ENCODE assay signal across 25 cellular contexts in the genomic region with DNA sequence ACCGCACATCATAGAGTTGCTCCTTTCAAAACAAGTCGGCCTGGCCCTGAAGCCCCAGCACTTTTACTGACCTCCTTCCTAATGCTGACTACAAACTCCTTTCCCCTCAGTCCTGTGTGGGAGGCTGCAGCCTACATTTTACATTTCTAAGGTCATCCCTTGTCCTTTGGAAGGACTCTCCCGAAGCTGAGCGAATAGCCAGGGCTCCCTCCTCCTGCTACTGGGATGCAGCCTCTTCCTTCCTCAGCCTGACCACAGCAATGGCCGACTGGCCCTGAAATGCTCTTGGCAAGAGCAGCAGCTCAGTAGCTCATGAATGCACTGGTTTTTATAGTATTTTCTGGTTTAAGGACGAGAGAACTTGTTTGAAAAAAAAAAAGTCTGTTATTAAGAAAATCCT. TPM values are rescaled to one million over a fixed set of nuclear protein-coding genes. Genes with fewer than 3 reads are reported as not detected.
A peak's percentile ranks its signal among the peaks of the same experiment; 100 is the strongest.
DNase-seq lines count a peak whose midpoint lies in the region; ATAC-seq and TF ChIP-seq lines count a peak whose summit lies in the region.
"Had no signal": no experiment of that assay in that cellular context is flagged by ENCODE, and none has a peak within 500 bp of the region (broad histone marks: within the 10 kb centered on the region; RNA-seq: fewer than 3 reads in every experiment).

No MANE protein-coding gene starts in this region.

- ATAC-seq in upper lobe of left lung (ENCODE audit: low FRiP score in 2 of 2) = no peak
- ATAC-seq in HG02759 (IDR thresholded peaks at IDR 0.05; ENCODE audit: unreplicated experiment) = no peak
- no peak for ATAC-seq in PC-3
- ATAC-seq: activated T-helper 17 cell treated with anti-CD3 and anti-CD28 coated beads, Interleukin-2, amount 50 U/mL, for 72 hours had no signal

- intact Hi-C loops in MCF 10A (cut with micrococcal nuclease) (no loop called here), mammary epithelial cell (cut with micrococcal nuclease) (no loop called here), posterior cingulate gyrus (cut with DNase I) (no loop called here), PC-3 (cut with micrococcal nuclease) (no loop called here)

- H4K20me1 ChIP-seq in mammary epithelial cell (ENCODE audit: insufficient read depth, low read length) = no peaks in the 10 kb centered on the region
- no peaks in the 10 kb centered on the region for H4K20me1 ChIP-seq in neural progenitor cell (ENCODE audit: low read depth)
- no peaks in the 10 kb centered on the region for H4K20me1 ChIP-seq in PC-3 (ENCODE audit: low read length)

- H3F3A ChIP-seq in neural progenitor cell (ENCODE audit: low read depth) (no peaks in the 10 kb centered on the region), PC-3 (ENCODE audit: low read length, unreplicated experiment) (peaks cover under 1% of the 10 kb centered on the region)

- H3K27me3 ChIP-seq in mammary epithelial cell (ENCODE audit: insufficient read depth, low read length) (no peaks in the 10 kb centered on the region), neural progenitor cell (no peaks in the 10 kb centered on the region), upper lobe of left lung (no peaks in the 10 kb centered on the region), PC-3 (ENCODE audit: low read length) (no peaks in the 10 kb centered on the region)

- no peak for TF ChIP-seq POLR2A in upper lobe of left lung (IDR thresholded peaks at IDR 0.05)

- H3K4me3 Mint-ChIP-seq in MCF 10A (ENCODE audit: unreplicated experiment) (no peak overlapping the region), neural progenitor cell (no peak overlapping the region)
- H3K4me3 Mint-ChIP-seq: activated B cell treated with CpG ODN at 0.5 μM for 24 hours; activated naive CD4-positive, alpha-beta T cell treated with anti-CD3 and anti-CD28 coated beads, Interleukin-2, amount 50 U/mL, for 24 hours; activated T-helper 17 cell treated with anti-CD3 and anti-CD28 coated beads, Interleukin-2, amount 50 U/mL, for 72 hours; CD4-positive, CD25-positive, alpha-beta regulatory T cell; stimulated activated naive CD8-positive, alpha-beta T cell treated with anti-CD3 and anti-CD28 coated beads, Interleukin-15, Interleukin-2, amounts not matched to agents 100 ng/mL and 50 ng/mL, for 24 hours had no signal

- H3K27me3 Mint-ChIP-seq in MCF 10A (ENCODE audit: insufficient read depth, unreplicated experiment) (no peaks in the 10 kb centered on the region), neural progenitor cell (ENCODE audit: insufficient read depth, low read depth) (no peaks in the 10 kb centered on the region)
- H3K27me3 Mint-ChIP-seq: activated B cell treated with CpG ODN at 0.5 μM for 24 hours; CD4-positive, CD25-positive, alpha-beta regulatory T cell had no signal

- peaks cover 8% of the 10 kb centered on the region for H3K9me3 Mint-ChIP-seq in MCF 10A (ENCODE audit: unreplicated experiment)
- no peaks in the 10 kb centered on the region for H3K9me3 Mint-ChIP-seq in neural progenitor cell
- H3K9me3 Mint-ChIP-seq: activated B cell treated with CpG ODN at 0.5 μM for 24 hours; activated T-helper 17 cell treated with anti-CD3 and anti-CD28 coated beads, Interleukin-2, amount 50 U/mL, for 72 hours; stimulated activated naive CD8-positive, alpha-beta T cell treated with anti-CD3 and anti-CD28 coated beads, Interleukin-15, Interleukin-2, amounts not matched to agents 100 ng/mL and 50 ng/mL, for 24 hours had no signal

- 89% methylated on average over 6 of the region's 6 CpGs for WGBS in mammary epithelial cell (ENCODE audit: low coverage, missing lambda C conversion rate)
- 35 to 41% methylated on average over 6 of the region's 6 CpGs for WGBS in upper lobe of left lung, 2 donors

- BruUV-seq in MCF 10A (replicated peaks; lab: Mats Ljungman, UMichigan) (no TSS peak), mammary epithelial cell (replicated peaks; lab: Mats Ljungman, UMichigan) (no TSS peak), PC-3 (replicated peaks; lab: Mats Ljungman, UMichigan) (no TSS peak)

- no peaks in the 10 kb centered on the region for H3K9me2 ChIP-seq in PC-3 (replicated peaks; ENCODE audit: low read length)

- H3K4me1 ChIP-seq in mammary epithelial cell (ENCODE audit: insufficient read depth, low read length) (peaks cover 5% of the 10 kb centered on the region), neural progenitor cell (no peaks in the 10 kb centered on the region), upper lobe of left lung (peaks cover 41 to 72% (median 49%) of the 10 kb centered on the region in 4 donors), PC-3 (ENCODE audit: insufficient read depth, low read length) (peaks cover 20% of the 10 kb centered on the region)

- no peaks in the 10 kb centered on the region for H3K36me3 Mint-ChIP-seq in MCF 10A (ENCODE audit: insufficient read depth, unreplicated experiment)
- H3K36me3 Mint-ChIP-seq in neural progenitor cell = no peaks in the 10 kb centered on the region
- H3K36me3 Mint-ChIP-seq: activated naive CD4-positive, alpha-beta T cell treated with anti-CD3 and anti-CD28 coated beads, Interleukin-2, amount 50 U/mL, for 24 hours; CD4-positive, CD25-positive, alpha-beta regulatory T cell had no signal

- CTCF ChIA-PET in MCF 10A (lab: Yijun Ruan, JAX) = interaction anchor here (0.6 kb wide), 1 partner anchor 15 kb away, joined by 3 read pairs; no protein-coding TSS in a partner anchor
- CTCF ChIA-PET in mammary epithelial cell (lab: Charles Lee; ENCODE audit: low non-redundant PET) = no interaction called here
- CTCF ChIA-PET in PC-3 (lab: Charles Lee) = no interaction called here

- H3K9ac ChIP-seq in mammary epithelial cell (ENCODE audit: insufficient read depth, low read length) = no peak overlapping the region
- no peak overlapping the region for H3K9ac ChIP-seq in neural progenitor cell
- H3K9ac ChIP-seq in PC-3 (ENCODE audit: low read length) = no peak overlapping the region

- H3K36me3 ChIP-seq in mammary epithelial cell (ENCODE audit: insufficient read depth, low read length) = no peaks in the 10 kb centered on the region
- H3K36me3 ChIP-seq in neural progenitor cell = no peaks in the 10 kb centered on the region
- no peaks in the 10 kb centered on the region for H3K36me3 ChIP-seq in upper lobe of left lung
- no peaks in the 10 kb centered on the region for H3K36me3 ChIP-seq in PC-3 (ENCODE audit: low read depth, low read length)

- no peaks in the 10 kb centered on the region for H3K79me2 ChIP-seq in mammary epithelial cell (ENCODE audit: insufficient read depth, low read length)
- H3K79me2 ChIP-seq in neural progenitor cell (ENCODE audit: low read depth) = no peaks in the 10 kb centered on the region
- no peaks in the 10 kb centered on the region for H3K79me2 ChIP-seq in PC-3 (ENCODE audit: low read length)

- H3K4me3 ChIP-seq in mammary epithelial cell (replicated peaks in 1 of 3; ENCODE audit: insufficient read depth in 1 of 3, low read depth in 2 of 3, low read length in 3 of 3) (no peak overlapping the region), fibroblast of villous mesenchyme (ENCODE audit: low read depth, low read length) (no peak overlapping the region), neural progenitor cell (no peak overlapping the region), upper lobe of left lung (peak overlapping the region; percentile 20 to 61 (median 48)), PC-3 (ENCODE audit: low read length) (no peak overlapping the region)

- TF ChIP-seq CTCF in MCF 10A (IDR thresholded peaks at IDR 0.05; ENCODE audit: unreplicated experiment) = no peak
- no peak for TF ChIP-seq CTCF in mammary epithelial cell (conservative IDR thresholded peaks at IDR 0.05 in 1 of 2, IDR thresholded peaks at IDR 0.05 in 1 of 2; ENCODE audit: extremely low read depth in 1 of 2, insufficient read depth in 1 of 2, low read depth in 1 of 2, low read length in 2 of 2)
- no peak for TF ChIP-seq CTCF in fibroblast of villous mesenchyme (IDR thresholded peaks at IDR 0.05; ENCODE audit: insufficient read depth, low read depth, low read length)
- no peak for TF ChIP-seq CTCF in neural progenitor cell (IDR thresholded peaks at IDR 0.05)
- TF ChIP-seq CTCF in upper lobe of left lung (IDR thresholded peaks at IDR 0.05) = no peak
- no peak for TF ChIP-seq CTCF in PC-3 (conservative IDR thresholded peaks at IDR 0.05; ENCODE audit: low read depth, low read length)

- H2AFZ ChIP-seq in mammary epithelial cell (ENCODE audit: low read depth, low read length) (no peak overlapping the region), neural progenitor cell (replicated peaks) (peak overlapping the region; percentile 27), PC-3 (ENCODE audit: low read length) (no peak overlapping the region)

- in situ Hi-C loops in mammary epithelial cell (cut with MboI; ENCODE audit: low sequenced_read_pairs in 2 of 2) = no loop called here

- DNase-seq in MCF 10A (ENCODE audit: unreplicated experiment) = no peak
- DNase-seq in mammary epithelial cell = no peak
- DNase-seq in fibroblast of villous mesenchyme (ENCODE audit: low read depth) = peak; percentile 16
- DNase-seq in neural progenitor cell (ENCODE audit: low spot score) = no peak
- no peak for DNase-seq in upper lobe of left lung
- no peak for DNase-seq in posterior cingulate gyrus
- no peak for DNase-seq in PC-3
- DNase-seq: 8988T; activated B cell treated with CpG ODN at 0.5 μM for 24 hours; activated CD4-positive, alpha-beta T cell treated with anti-CD3 and anti-CD28 coated beads, Interleukin-2, amount 50 U/mL, for 4 hours; activated CD8-positive, alpha-beta memory T cell treated with anti-CD3 and anti-CD28 coated beads, Interleukin-2, amount 50 U/mL, for 4 hours; CD4-positive, CD25-positive, alpha-beta regulatory T cell; central memory CD4-positive, alpha-beta T cell; EL; IMR-90; islet precursor cell; mesenchymal stem cell; NCI-H1105; NCI-H2029; NCI-H748 treated with DMSO at 0.1 percent for 48 hours; T1000 had no signal

- POLR2A ChIA-PET in MCF 10A (lab: Yijun Ruan, JAX) = no interaction called here
- POLR2A ChIA-PET in PC-3 (lab: Charles Lee; ENCODE audit: unreplicated experiment) = no interaction called here

- H3K4me2 ChIP-seq in mammary epithelial cell (ENCODE audit: insufficient read depth, low read depth, low read length) (no peak overlapping the region), neural progenitor cell (no peak overlapping the region), PC-3 (ENCODE audit: low read length) (no peak overlapping the region)

- no peak for TF ChIP-seq EP300 in upper lobe of left lung (IDR thresholded peaks at IDR 0.05)

- dilution Hi-C loops in mammary epithelial cell (cut with HindIII; ENCODE audit: low sequenced_read_pairs) = no loop called here

- H3K27ac Mint-ChIP-seq in MCF 10A (ENCODE audit: low read depth, unreplicated experiment) (peak overlapping the region; percentile 20), neural progenitor cell (no peak overlapping the region)
- H3K27ac Mint-ChIP-seq: activated B cell treated with CpG ODN at 0.5 μM for 24 hours; activated naive CD4-positive, alpha-beta T cell treated with anti-CD3 and anti-CD28 coated beads, Interleukin-2, amount 50 U/mL, for 24 hours; activated T-helper 17 cell treated with anti-CD3 and anti-CD28 coated beads, Interleukin-2, amount 50 U/mL, for 72 hours; CD4-positive, CD25-positive, alpha-beta regulatory T cell; stimulated activated naive CD8-positive, alpha-beta T cell treated with anti-CD3 and anti-CD28 coated beads, Interleukin-15, Interleukin-2, amounts not matched to agents 100 ng/mL and 50 ng/mL, for 24 hours had no signal

- H3K4me1 Mint-ChIP-seq in MCF 10A (ENCODE audit: insufficient read depth, unreplicated experiment) (peaks cover 23% of the 10 kb centered on the region), neural progenitor cell (no peaks in the 10 kb centered on the region)
- H3K4me1 Mint-ChIP-seq: activated B cell treated with CpG ODN at 0.5 μM for 24 hours; activated naive CD4-positive, alpha-beta T cell treated with anti-CD3 and anti-CD28 coated beads, Interleukin-2, amount 50 U/mL, for 24 hours; activated T-helper 17 cell treated with anti-CD3 and anti-CD28 coated beads, Interleukin-2, amount 50 U/mL, for 72 hours; CD4-positive, CD25-positive, alpha-beta regulatory T cell had no signal

- H3K27ac ChIP-seq in mammary epithelial cell (ENCODE audit: insufficient read depth, low read depth, low read length) (no peak overlapping the region), neural progenitor cell (no peak overlapping the region), upper lobe of left lung (peak overlapping the region; percentile 86 to 95 (median 91)), PC-3 (ENCODE audit: low read length) (no peak overlapping the region)

- H3K9me3 ChIP-seq in mammary epithelial cell (replicated peaks; ENCODE audit: insufficient read depth, low read length) (no peaks in the 10 kb centered on the region), neural progenitor cell (ENCODE audit: low read depth) (no peaks in the 10 kb centered on the region), upper lobe of left lung (no peaks in the 10 kb centered on the region), PC-3 (ENCODE audit: low read length) (no peaks in the 10 kb centered on the region)

RNA-seq across cellular contexts. Expression of a gene that starts 0.7 kb away (rescaled TPM):
- total RNA-seq in MCF 10A (2022) (not detected in 2 replicates), mammary epithelial cell (1 to 10 TPM in 1 of 2 donors, under 1 TPM in 1; 0.09 to 1.5 TPM), fibroblast of villous mesenchyme (0.86 and 6.1 TPM in 2 replicates), neural progenitor cell (ENCODE audit: low replicate concordance) (not detected in 2 replicates), upper lobe of left lung (100 to 1,000 TPM; 107 to 352 (median 215) TPM), PC-3 (2014; rRNA removed) (0.75 and 1.6 TPM in 2 replicates)
- polyA plus RNA-seq in mammary epithelial cell = 0.01 TPM
- not detected for polyA minus RNA-seq in mammary epithelial cell
- total RNA-seq: activated B cell treated with CpG ODN at 0.5 μM for 24 hours; activated T-helper 17 cell treated with anti-CD3 and anti-CD28 coated beads, Interleukin-2, amount 50 U/mL, for 72 hours; CD4-positive, CD25-positive, alpha-beta regulatory T cell; IMR-90 had no signal
- polyA plus RNA-seq: CD4-positive, CD25-positive, alpha-beta regulatory T cell; IMR-90 had no signal

Comparison
In these comparisons a context has a peak if more than half of its experiments do, and no peak if none do; other contexts are left out.
1. H3K27ac ChIP-seq: peak in upper lobe of left lung (4 of 4); none in mammary epithelial cell (single experiment), neural progenitor cell (single experiment) and PC-3 (single experiment).
2. H3K4me3 ChIP-seq: peak in upper lobe of left lung (4 of 4); none in mammary epithelial cell (0 of 3), fibroblast of villous mesenchyme (single experiment), neural progenitor cell (single experiment) and PC-3 (single experiment).
3. RNA of a gene that starts 0.7 kb away (total RNA-seq): 107 to 352 TPM in upper lobe of left lung; 0.75 to 1.6 TPM in PC-3, 0.09 to 1.5 TPM in mammary epithelial cell, 0.86 to 6.1 TPM in fibroblast of villous mesenchyme, not detected in MCF 10A and not detected in neural progenitor cell; every median in the first group is over 10 times any median in the second.